Comparison of ENCODE assay signal across 21 cellular contexts in genomic region chr7:5348134-5349004, GRCh38.
DNase-seq lines count a peak whose midpoint lies in the region; ATAC-seq and TF ChIP-seq lines count a peak whose summit lies in the region.
"Had no signal": no experiment of that assay in that cellular context is flagged by ENCODE, and none has a peak within 500 bp of the region (broad histone marks: within the 10 kb centered on the region; RNA-seq: fewer than 3 reads in every experiment).

No MANE protein-coding gene starts in this region.

- TF ChIP-seq CTCF in H9 (conservative IDR thresholded peaks at IDR 0.05) (peak; percentile 35; the same call in 2 of the 3 replicates), psoas muscle (IDR thresholded peaks at IDR 0.05) (no peak)

- peaks cover 12 to 67% of the 10 kb centered on the region in 2 donors for H3K36me3 ChIP-seq in psoas muscle (ENCODE audit: insufficient read depth in 1 of 2, low read depth in 1 of 2)

- H3K18ac ChIP-seq in H9 (ENCODE audit: insufficient read length, low read depth, low read length) = no peak overlapping the region

- no peak overlapping the region for H3K9ac ChIP-seq in H9 (ENCODE audit: extremely low read depth, insufficient read length, low read length)
- H3K9ac ChIP-seq: KMS-11 had no signal

- no peak overlapping the region for H2BK5ac ChIP-seq in H9 (ENCODE audit: insufficient read length, low read length)

- no peak overlapping the region for H4K8ac ChIP-seq in H9 (replicated peaks; ENCODE audit: insufficient read length, low read depth, low read length)

- H3K27me3 Mint-ChIP-seq in H9 (ENCODE audit: low read depth) (peaks cover 37% of the 10 kb centered on the region), T-helper 17 cell (no peaks in the 10 kb centered on the region)
- H3K27me3 Mint-ChIP-seq in activated CD8-positive, alpha-beta memory T cell treated with anti-CD3 and anti-CD28 coated beads, Interleukin-2, amount 10 ng/mL, durations not matched to agents 7 days and 5 days = no peaks in the 10 kb centered on the region
- H3K27me3 Mint-ChIP-seq in activated CD4-positive, alpha-beta T cell treated with anti-CD3 and anti-CD28 coated beads, Interleukin-2, amount 10 ng/mL, durations not matched to agents 7 days and 5 days = no peaks in the 10 kb centered on the region
- H3K27me3 Mint-ChIP-seq: activated B cell treated with CpG ODN at 0.5 μM for 24 hours; natural killer cell treated with Interleukin-12 subunit alpha and Interleukin-12 subunit beta and Interleukin-15 and Interleukin-18, amount 100 ng/mL, for 72 hours; type B pancreatic cell had no signal

- H4K91ac ChIP-seq in H9 (ENCODE audit: insufficient read length, low read depth, low read length) = no peak overlapping the region

- H3K4me2 ChIP-seq in H9 (ENCODE audit: insufficient read depth, insufficient read length, low read length) = peak overlapping the region; percentile 70
- H3K4me2 ChIP-seq: KMS-11 had no signal

- H3K27ac ChIP-seq in H9 (ENCODE audit: insufficient read length, low read depth, low read length) (no peak overlapping the region), psoas muscle (no peak overlapping the region)
- H3K27ac ChIP-seq: epithelial cell of prostate, KMS-11, left lung, SJSA1 had no signal

- no peak overlapping the region for H2BK120ac ChIP-seq in H9 (ENCODE audit: low read depth, low read length, poor library complexity, severe bottlenecking)

- no peaks in the 10 kb centered on the region for H3K9me3 ChIP-seq in H9 (ENCODE audit: control insufficient read depth, low read depth, low read length)
- H3K9me3 ChIP-seq in T-helper 17 cell (ENCODE audit: control insufficient read depth, low read length, poor library complexity, severe bottlenecking) = peaks cover 3% of the 10 kb centered on the region
- peaks cover 8% of the 10 kb centered on the region for H3K9me3 ChIP-seq in psoas muscle
- H3K9me3 ChIP-seq: SJSA1 had no signal

- ATAC-seq in T-helper 17 cell (no peak), psoas muscle (peak in 3 of 4 donors; percentile 13 to 49 (median 36))
- ATAC-seq in activated CD8-positive, alpha-beta memory T cell treated with anti-CD3 and anti-CD28 coated beads, Interleukin-2, amount 10 ng/mL, durations not matched to agents 7 days and 5 days = no peak
- ATAC-seq: left lung; natural killer cell treated with Interleukin-12 subunit alpha and Interleukin-12 subunit beta and Interleukin-15 and Interleukin-18, amount 100 ng/mL, for 72 hours; Panc1 had no signal

- H3K4me1 ChIP-seq in H9 (ENCODE audit: insufficient read depth, low read length) = no peaks in the 10 kb centered on the region
- no peaks in the 10 kb centered on the region for H3K4me1 ChIP-seq in psoas muscle
- H3K4me1 ChIP-seq: left lung, SJSA1 had no signal

- no peak overlapping the region for H3K4ac ChIP-seq in H9 (ENCODE audit: low read depth, low read length)

- no peaks in the 10 kb centered on the region for H4K20me1 ChIP-seq in H9 (ENCODE audit: control insufficient read depth, insufficient read depth, insufficient read length)

- no peak overlapping the region; a peak in 1 of 5 replicates for H3K4me3 Mint-ChIP-seq in H9
- no peak overlapping the region for H3K4me3 Mint-ChIP-seq in T-helper 17 cell
- no peak overlapping the region for H3K4me3 Mint-ChIP-seq in activated CD8-positive, alpha-beta memory T cell treated with anti-CD3 and anti-CD28 coated beads, Interleukin-2, amount 10 ng/mL, durations not matched to agents 7 days and 5 days
- no peak overlapping the region for H3K4me3 Mint-ChIP-seq in activated CD4-positive, alpha-beta T cell treated with anti-CD3 and anti-CD28 coated beads, Interleukin-2, amount 10 ng/mL, durations not matched to agents 7 days and 5 days
- H3K4me3 Mint-ChIP-seq: activated B cell treated with CpG ODN at 0.5 μM for 24 hours; natural killer cell treated with Interleukin-12 subunit alpha and Interleukin-12 subunit beta and Interleukin-15 and Interleukin-18, amount 100 ng/mL, for 72 hours; type B pancreatic cell had no signal

- no peak overlapping the region for H2BK15ac ChIP-seq in H9 (ENCODE audit: low read depth, low read length)

- H3K79me2 ChIP-seq in H9 (ENCODE audit: insufficient read depth, low read length) = no peaks in the 10 kb centered on the region

- no peak overlapping the region for H2AK5ac ChIP-seq in H9 (ENCODE audit: insufficient read length, low read length)

- H3K27ac Mint-ChIP-seq in H9 (peak overlapping the region in 1 of 3 experiments; percentile 68; a peak in 1 of 7 replicates), T-helper 17 cell (peak overlapping the region; percentile 21)
- H3K27ac Mint-ChIP-seq in activated CD8-positive, alpha-beta memory T cell treated with anti-CD3 and anti-CD28 coated beads, Interleukin-2, amount 10 ng/mL, durations not matched to agents 7 days and 5 days = no peak overlapping the region
- H3K27ac Mint-ChIP-seq in activated CD4-positive, alpha-beta T cell treated with anti-CD3 and anti-CD28 coated beads, Interleukin-2, amount 10 ng/mL, durations not matched to agents 7 days and 5 days = no peak overlapping the region
- H3K27ac Mint-ChIP-seq: activated B cell treated with CpG ODN at 0.5 μM for 24 hours, type B pancreatic cell had no signal

- no peak overlapping the region for H2BK12ac ChIP-seq in H9 (ENCODE audit: insufficient read length, low read depth, low read length)

- H3K27me3 ChIP-seq in H9 (ENCODE audit: insufficient read depth, low read length) (peaks cover 23% of the 10 kb centered on the region; the same call in 1 of the 2 replicates), psoas muscle (ENCODE audit: insufficient read depth in 3 of 3, low read length in 2 of 3) (no peaks in the 10 kb centered on the region)
- H3K27me3 ChIP-seq: left lung, SJSA1 had no signal

- H3K23ac ChIP-seq in H9 (ENCODE audit: insufficient read length, low read depth, low read length) = no peak overlapping the region

- no peak overlapping the region for H4K5ac ChIP-seq in H9 (ENCODE audit: insufficient read length, low read depth, low read length)

- H3K4me1 Mint-ChIP-seq in H9 = peaks cover 22 to 37% of the 10 kb centered on the region in 2 experiments
- peaks cover 4% of the 10 kb centered on the region for H3K4me1 Mint-ChIP-seq in T-helper 17 cell
- H3K4me1 Mint-ChIP-seq in activated CD8-positive, alpha-beta memory T cell treated with anti-CD3 and anti-CD28 coated beads, Interleukin-2, amount 10 ng/mL, durations not matched to agents 7 days and 5 days = no peaks in the 10 kb centered on the region
- no peaks in the 10 kb centered on the region for H3K4me1 Mint-ChIP-seq in activated CD4-positive, alpha-beta T cell treated with anti-CD3 and anti-CD28 coated beads, Interleukin-2, amount 10 ng/mL, durations not matched to agents 7 days and 5 days
- H3K4me1 Mint-ChIP-seq: activated B cell treated with CpG ODN at 0.5 μM for 24 hours had no signal

- no peak overlapping the region for H3T11ph ChIP-seq in H9 (ENCODE audit: low read length)

- DNase-seq in H9 = no peak
- DNase-seq in T-helper 17 cell = no peak
- DNase-seq in head of caudate nucleus = peak in 41 of 42 donors; percentile 19 to 86 (median 65)
- no peak for DNase-seq in psoas muscle
- no peak for DNase-seq in activated naive CD4-positive, alpha-beta T cell (lab: John Stamatoyannopoulos, UW)
- DNase-seq in NCI-H345 treated with DMSO at 0.1 percent for 48 hours (lab: John Stamatoyannopoulos, UW; ENCODE audit: unreplicated experiment) = no peak
- no peak for DNase-seq in activated CD8-positive, alpha-beta memory T cell treated with anti-CD3 and anti-CD28 coated beads, Interleukin-2, amount 10 ng/mL, durations not matched to agents 7 days and 5 days
- DNase-seq in activated CD4-positive, alpha-beta T cell treated with anti-CD3 and anti-CD28 coated beads, Interleukin-2, amount 10 ng/mL, durations not matched to agents 7 days and 5 days = no peak
- DNase-seq: activated B cell treated with CpG ODN at 0.5 μM for 24 hours; activated CD4-positive, alpha-beta T cell treated with anti-CD3 and anti-CD28 coated beads, Interleukin-2, amount 50 U/mL, for 4 hours; activated CD8-positive, alpha-beta memory T cell treated with anti-CD3 and anti-CD28 coated beads, Interleukin-2, amount 50 U/mL, for 48 hours; NCI-H1436; NCI-H2107; T-helper 2 cell had no signal

- H3K56ac ChIP-seq in H9 (ENCODE audit: insufficient read length, low read depth, low read length) = no peak overlapping the region

- no peaks in the 10 kb centered on the region for H3K79me1 ChIP-seq in H9 (ENCODE audit: insufficient read depth, low read depth, low read length, poor library complexity, severe bottlenecking)

- CTCF ChIA-PET in activated CD8-positive, alpha-beta memory T cell treated with anti-CD3 and anti-CD28 coated beads, Interleukin-2, amount 10 ng/mL, durations not matched to agents 7 days and 5 days (lab: Charles Lee) = no interaction called here
- CTCF ChIA-PET in activated CD4-positive, alpha-beta T cell treated with anti-CD3 and anti-CD28 coated beads, Interleukin-2, amount 10 ng/mL, durations not matched to agents 7 days and 5 days (lab: Charles Lee) = no interaction called here

- no CpG with 5 or more reads among the region's 21 CpGs for WGBS in H9 (ENCODE audit: extremely low coverage, insufficient read length, low lambda C conversion rate)
- WGBS in psoas muscle, 3 donors = 77 to 88% (median 81%) methylated on average over 20 to 21 of the region's 21 CpGs

- no peaks in the 10 kb centered on the region for H3K23me2 ChIP-seq in H9 (ENCODE audit: insufficient read length, low read depth, low read length, poor library complexity, severe bottlenecking)

- peaks cover 10 to 20% of the 10 kb centered on the region in 2 experiments for H3K9me3 Mint-ChIP-seq in H9
- H3K9me3 Mint-ChIP-seq in activated CD8-positive, alpha-beta memory T cell treated with anti-CD3 and anti-CD28 coated beads, Interleukin-2, amount 10 ng/mL, durations not matched to agents 7 days and 5 days (ENCODE audit: low read depth) = peaks cover 6% of the 10 kb centered on the region
- H3K9me3 Mint-ChIP-seq in activated CD4-positive, alpha-beta T cell treated with anti-CD3 and anti-CD28 coated beads, Interleukin-2, amount 10 ng/mL, durations not matched to agents 7 days and 5 days = peaks cover 7% of the 10 kb centered on the region
- H3K9me3 Mint-ChIP-seq: natural killer cell treated with Interleukin-12 subunit alpha and Interleukin-12 subunit beta and Interleukin-15 and Interleukin-18, amount 100 ng/mL, for 72 hours had no signal

- no peak overlapping the region for H2BK20ac ChIP-seq in H9 (ENCODE audit: low read depth, low read length, poor library complexity, severe bottlenecking)

- H2AFZ ChIP-seq in H9 (ENCODE audit: low read length) = no peak overlapping the region

- no peak overlapping the region for H3K14ac ChIP-seq in H9 (ENCODE audit: insufficient read depth, low read length)

- no peak overlapping the region for H3K4me3 ChIP-seq in psoas muscle
- H3K4me3 ChIP-seq: left lung, SJSA1 had no signal

- intact Hi-C loops in head of caudate nucleus (cut with DNase I) = no loop called here
- intact Hi-C loops in psoas muscle (cut with DNase I) = no loop called here

- H3K36me3 Mint-ChIP-seq in H9 (ENCODE audit: insufficient read depth in 1 of 3, low read depth in 3 of 3) = peaks cover 6 to 17% (median 14%) of the 10 kb centered on the region in 3 experiments; a peak in 6 of 7 replicates
- peaks cover 3% of the 10 kb centered on the region for H3K36me3 Mint-ChIP-seq in T-helper 17 cell (ENCODE audit: low read depth)
- H3K36me3 Mint-ChIP-seq in activated CD8-positive, alpha-beta memory T cell treated with anti-CD3 and anti-CD28 coated beads, Interleukin-2, amount 10 ng/mL, durations not matched to agents 7 days and 5 days = peaks cover 34% of the 10 kb centered on the region
- H3K36me3 Mint-ChIP-seq in activated CD4-positive, alpha-beta T cell treated with anti-CD3 and anti-CD28 coated beads, Interleukin-2, amount 10 ng/mL, durations not matched to agents 7 days and 5 days (ENCODE audit: low read depth) = peaks cover 38% of the 10 kb centered on the region

- POLR2A ChIA-PET in activated CD4-positive, alpha-beta T cell treated with anti-CD3 and anti-CD28 coated beads, Interleukin-2, amount 10 ng/mL, durations not matched to agents 7 days and 5 days (lab: Charles Lee) = no interaction called here

Comparison
In these comparisons a context has a peak if more than half of its experiments do, and no peak if none do; other contexts are left out.
1. DNase-seq: peak in head of caudate nucleus (41 of 42); none in H9 (single experiment), T-helper 17 cell (0 of 3), psoas muscle (0 of 2), activated naive CD4-positive, alpha-beta T cell (0 of 4), NCI-H345 treated with DMSO at 0.1 percent for 48 hours (single experiment), activated CD8-positive, alpha-beta memory T cell treated with anti-CD3 and anti-CD28 coated beads, Interleukin-2, amount 10 ng/mL, durations not matched to agents 7 days and 5 days (single experiment) and activated CD4-positive, alpha-beta T cell treated with anti-CD3 and anti-CD28 coated beads, Interleukin-2, amount 10 ng/mL, durations not matched to agents 7 days and 5 days (single experiment).
2. ATAC-seq: peak in psoas muscle (3 of 4); none in T-helper 17 cell (single experiment) and activated CD8-positive, alpha-beta memory T cell treated with anti-CD3 and anti-CD28 coated beads, Interleukin-2, amount 10 ng/mL, durations not matched to agents 7 days and 5 days (single experiment).